Comparison of ENCODE assay signal across 17 cellular contexts in the genomic region with DNA sequence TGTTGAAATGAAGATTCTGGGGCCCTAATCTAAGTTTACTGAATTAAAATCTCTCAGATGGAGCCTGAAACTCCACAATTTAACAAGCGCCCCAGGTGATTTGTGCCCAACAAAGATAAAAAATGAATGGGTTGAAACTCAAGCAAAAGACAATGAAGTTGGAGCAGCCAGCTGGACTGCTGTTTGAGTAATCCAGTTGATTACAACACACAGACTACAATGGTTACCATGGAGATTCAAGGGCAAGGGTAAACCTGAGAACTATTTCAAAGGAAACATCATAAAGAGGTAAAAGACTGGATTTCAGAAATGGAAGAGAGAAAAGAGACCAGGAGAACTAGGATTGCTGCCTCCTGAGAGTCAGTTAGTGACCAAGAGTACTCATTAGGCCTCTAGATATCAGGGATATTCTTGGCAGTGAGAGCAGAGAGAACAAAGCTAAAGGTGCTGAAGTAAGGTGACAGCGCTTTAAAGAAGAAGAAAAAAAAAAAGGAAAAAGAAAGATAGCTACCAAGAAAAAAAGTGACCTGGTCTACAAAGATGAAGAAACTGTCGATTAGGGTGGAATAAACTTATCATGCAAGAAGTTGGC. TPM values are rescaled to one million over a fixed set of nuclear protein-coding genes. Genes with fewer than 3 reads are reported as not detected.
DNase-seq lines count a peak whose midpoint lies in the region; ATAC-seq and TF ChIP-seq lines count a peak whose summit lies in the region.
"Had no signal": no experiment of that assay in that cellular context is flagged by ENCODE, and none has a peak within 500 bp of the region (broad histone marks: within the 10 kb centered on the region; RNA-seq: fewer than 3 reads in every experiment).

No MANE protein-coding gene starts in this region.

- no peak for ATAC-seq in GM18519 (IDR thresholded peaks at IDR 0.05; ENCODE audit: low FRiP score, unreplicated experiment)
- ATAC-seq: esophagus mucosa had no signal

- TF ChIP-seq CTCF in epithelial cell of esophagus (IDR thresholded peaks at IDR 0.05; ENCODE audit: insufficient read depth, low read depth, low read length, missing control alignments): no peak

- in situ Hi-C loops in G401 (cut with HindIII; ENCODE audit: low sequenced_read_pairs): no loop called here

- no peak overlapping the region for H3K4me3 ChIP-seq in epithelial cell of esophagus (ENCODE audit: low read length)

- DNase-seq in DMS153 treated with DMSO at 0.1 percent for 48 hours (lab: John Stamatoyannopoulos, UW; ENCODE audit: unreplicated experiment) (peak; percentile 40), HPDE6-E6E7 (ENCODE audit: extremely low spot score) (peak; percentile 4), NCI-H748 treated with DMSO at 0.1 percent for 48 hours (lab: John Stamatoyannopoulos, UW) (peak; percentile 93), epithelial cell of esophagus (ENCODE audit: low read depth) (peak; percentile 51), SW480 (ENCODE audit: low spot score) (no peak), KG1 (lab: John Stamatoyannopoulos, UW) (no peak), G401 (ENCODE audit: low spot score) (no peak)
- DNase-seq: activated naive CD4-positive, alpha-beta T cell treated with Interleukin-2 at 50 U/mL for 16 hours; OCI-M1; small intestine; T1000 had no signal

RNA-seq across cellular contexts. Expression of a gene that starts 44.5 kb away (rescaled TPM):
- 0.03 TPM in 1 of 2 replicates, not detected in the other for total RNA-seq in G401 (2014; rRNA removed; shearing (Covaris generic))
- total RNA-seq: activated CD8-positive, alpha-beta memory T cell treated with anti-CD3 and anti-CD28 coated beads for 36 hours; chondrocyte; esophagus mucosa; lung microvascular endothelial cell; subcutaneous adipose tissue had no signal

Comparison
In these comparisons a context has a peak if more than half of its experiments do, and no peak if none do; other contexts are left out.
1. DNase-seq: peak in DMS153 treated with DMSO at 0.1 percent for 48 hours (single experiment), HPDE6-E6E7 (single experiment), NCI-H748 treated with DMSO at 0.1 percent for 48 hours (single experiment) and epithelial cell of esophagus (single experiment); none in SW480 (single experiment), KG1 (single experiment) and G401 (single experiment).